18 cellular contexts compared by ENCODE assay signal in the genomic region with DNA sequence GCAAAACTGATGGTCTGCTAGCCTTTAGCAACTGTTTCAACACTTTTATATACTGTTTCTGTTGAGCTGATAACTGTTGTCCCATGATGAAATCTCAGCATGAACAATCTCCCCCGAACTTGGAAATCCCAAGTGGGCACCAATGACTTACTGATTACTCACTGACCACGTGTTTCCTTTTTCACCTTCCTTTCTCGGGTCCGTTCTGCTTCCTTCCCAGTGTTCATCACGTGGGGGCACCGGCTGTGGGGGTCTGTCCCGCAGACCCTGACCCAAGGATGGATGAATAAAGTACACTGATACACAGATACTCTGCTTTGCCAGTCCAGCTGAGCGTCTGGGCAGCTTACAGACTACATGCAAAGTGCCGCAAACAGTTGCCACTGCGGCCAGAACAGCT. TPM values are rescaled to one million over a fixed set of nuclear protein-coding genes. Genes with fewer than 3 reads are reported as not detected.
DNase-seq lines count a peak whose midpoint lies in the region; ATAC-seq lines count a peak whose summit lies in the region.
"Had no signal": no experiment of that assay in that cellular context is flagged by ENCODE, and none has a peak within 500 bp of the region (broad histone marks: within the 10 kb centered on the region; RNA-seq: fewer than 3 reads in every experiment).

No MANE protein-coding gene starts in this region.

- peak overlapping the region; percentile 59 for H3K4me3 Mint-ChIP-seq in activated naive CD8-positive, alpha-beta T cell

- DNase-seq in A172 (ENCODE audit: low spot score) (peak; percentile 38), EL (peak; percentile 27), iris pigment epithelial cell (ENCODE audit: low read depth) (peak; percentile 29), NCI-H524 (lab: John Stamatoyannopoulos, UW) (no peak)
- DNase-seq: activated CD4-positive, alpha-beta memory T cell treated with anti-CD3 and anti-CD28 coated beads for 36 hours; AML-193; erythroblast; heart right ventricle; kidney; midbrain; MV-4-11; NCI-H2081 treated with DMSO at 0.1 percent for 48 hours; substantia nigra had no signal

- H3K4me1 Mint-ChIP-seq in activated naive CD8-positive, alpha-beta T cell (ENCODE audit: low read depth) = peaks cover 54% of the 10 kb centered on the region

- no peaks in the 10 kb centered on the region for H3K36me3 Mint-ChIP-seq in activated naive CD8-positive, alpha-beta T cell
- H3K36me3 Mint-ChIP-seq: activated CD4-positive, alpha-beta memory T cell treated with anti-CD3 and anti-CD28 coated beads for 36 hours had no signal

- peaks cover 3% of the 10 kb centered on the region for H3K9me3 Mint-ChIP-seq in activated naive CD8-positive, alpha-beta T cell (ENCODE audit: low read depth)

- no peak overlapping the region for H3K27ac Mint-ChIP-seq in activated naive CD8-positive, alpha-beta T cell

- ATAC-seq in HG02884 (IDR thresholded peaks at IDR 0.05; ENCODE audit: unreplicated experiment) = no peak
- no peak for ATAC-seq in HG02870 (IDR thresholded peaks at IDR 0.05; ENCODE audit: unreplicated experiment)
- no peak for ATAC-seq in GM18861 (IDR thresholded peaks at IDR 0.05; ENCODE audit: unreplicated experiment)

- no peaks in the 10 kb centered on the region for H3K27me3 Mint-ChIP-seq in activated naive CD8-positive, alpha-beta T cell
- H3K27me3 Mint-ChIP-seq: activated CD4-positive, alpha-beta memory T cell treated with anti-CD3 and anti-CD28 coated beads for 36 hours had no signal

RNA-seq across cellular contexts. Expression of gene RASGEF1A, which starts 39.0 kb away (rescaled TPM):
- 0.69 TPM in 1 of 2 replicates, not detected in the other for total RNA-seq in A172 (2014; rRNA removed; shearing (Covaris generic))
- total RNA-seq: ascending aorta had no signal

Comparison
In these comparisons a context has a peak if more than half of its experiments do, and no peak if none do; other contexts are left out.
1. DNase-seq: peak in A172 (single experiment), EL (single experiment) and iris pigment epithelial cell (single experiment); none in NCI-H524 (0 of 2).